In genomic region chr9:3507395-3508077, GRCh38 we compare ENCODE assay signal across 1 cellular context.
TF ChIP-seq lines count a peak whose summit lies in the region.

No MANE protein-coding gene starts in this region.

TF ChIP-seq in K562, 482 proteins besides CTCF, POLR2A, EP300 and RAD21 (continued from another document and continues in another):
- no peak for TF ChIP-seq HDAC2 (IDR thresholded peaks at IDR 0.05)
- TF ChIP-seq ARID3A (IDR thresholded peaks at IDR 0.05; ENCODE audit: borderline replicate concordance, low read depth, low read length) = no peak
- no peak for TF ChIP-seq KLF1 (tag; IDR thresholded peaks at IDR 0.05)
- no peak for TF ChIP-seq SIX5 (IDR thresholded peaks at IDR 0.05; ENCODE audit: borderline replicate concordance in 1 of 2, insufficient read depth in 1 of 2, low read depth in 1 of 2, low read length in 2 of 2)
- no peak for TF ChIP-seq SRSF3 (IDR thresholded peaks at IDR 0.05; ENCODE audit: insufficient read depth, low read length)
- TF ChIP-seq ID3 (CRISPR knock-in tag; IDR thresholded peaks at IDR 0.05) = no peak
- TF ChIP-seq ID3 (tag; IDR thresholded peaks at IDR 0.05) = no peak
- TF ChIP-seq ZBTB33 (CRISPR knock-in tag; IDR thresholded peaks at IDR 0.05) = no peak
- TF ChIP-seq CXXC5 (CRISPR knock-in tag; IDR thresholded peaks at IDR 0.05) = no peak
- TF ChIP-seq ZNF592 (IDR thresholded peaks at IDR 0.05) = peak; percentile 35; the same call in 1 of the 2 replicates
- no peak for TF ChIP-seq CUX1 (CRISPR knock-in tag; IDR thresholded peaks at IDR 0.05)
- TF ChIP-seq PHF20 (IDR thresholded peaks at IDR 0.05; ENCODE audit: partially characterized antibody) = no peak
- TF ChIP-seq PHF21A (IDR thresholded peaks at IDR 0.05; ENCODE audit: borderline replicate concordance, low read depth) = no peak
- TF ChIP-seq SPI1 (IDR thresholded peaks at IDR 0.05; ENCODE audit: borderline replicate concordance, low read depth, low read length) = peak; percentile 88
- TF ChIP-seq MAX (CRISPR knock-in tag; IDR thresholded peaks at IDR 0.05) = no peak
- TF ChIP-seq CSDE1 (IDR thresholded peaks at IDR 0.05) = no peak
- TF ChIP-seq SAFB (IDR thresholded peaks at IDR 0.05; ENCODE audit: borderline replicate concordance, low read depth, low read length) = no peak
- TF ChIP-seq REST (CRISPR knock-in tag; IDR thresholded peaks at IDR 0.05; ENCODE audit: low read depth) = no peak
- no peak for TF ChIP-seq CREB3L1 (IDR thresholded peaks at IDR 0.05; ENCODE audit: borderline replicate concordance, low read depth)
- TF ChIP-seq BRD4 (IDR thresholded peaks at IDR 0.05) = peak; percentile 70; the same call in 1 of the 2 replicates
- TF ChIP-seq TFAM (CRISPR knock-in tag; conservative IDR thresholded peaks at IDR 0.05) = no peak
- TF ChIP-seq PML (IDR thresholded peaks at IDR 0.05; ENCODE audit: low read length) = no peak
- TF ChIP-seq ZNF277 (CRISPR knock-in tag; IDR thresholded peaks at IDR 0.05; ENCODE audit: borderline replicate concordance) = no peak
- TF ChIP-seq SREBF2 (CRISPR knock-in tag; IDR thresholded peaks at IDR 0.05) = no peak
- TF ChIP-seq CEBPB (tag; IDR thresholded peaks at IDR 0.05) = no peak
- TF ChIP-seq BCLAF1 (IDR thresholded peaks at IDR 0.05; ENCODE audit: borderline replicate concordance in 1 of 2, control insufficient read depth in 1 of 2, low read depth in 2 of 2, low read length in 1 of 2) = no peak
- TF ChIP-seq ZNF354B (CRISPR knock-in tag; IDR thresholded peaks at IDR 0.05) = no peak
- TF ChIP-seq PTBP1 (IDR thresholded peaks at IDR 0.05; ENCODE audit: low read depth, low read length) = no peak
- no peak for TF ChIP-seq ZNF766 (CRISPR knock-in tag; conservative IDR thresholded peaks at IDR 0.05)
- TF ChIP-seq ZNF589 (CRISPR knock-in tag; IDR thresholded peaks at IDR 0.05; ENCODE audit: low read depth) = no peak
- no peak for TF ChIP-seq NUFIP1 (IDR thresholded peaks at IDR 0.05; ENCODE audit: partially characterized antibody)
- no peak for TF ChIP-seq TAF15 (IDR thresholded peaks at IDR 0.05; ENCODE audit: low read depth, low read length)
- TF ChIP-seq COPS2 (conservative IDR thresholded peaks at IDR 0.05) = no peak
- no peak for TF ChIP-seq MCM3 (IDR thresholded peaks at IDR 0.05)
- TF ChIP-seq ZNF780A (CRISPR knock-in tag; IDR thresholded peaks at IDR 0.05) = no peak
